20 cellular contexts compared by ENCODE assay signal in the genomic region with DNA sequence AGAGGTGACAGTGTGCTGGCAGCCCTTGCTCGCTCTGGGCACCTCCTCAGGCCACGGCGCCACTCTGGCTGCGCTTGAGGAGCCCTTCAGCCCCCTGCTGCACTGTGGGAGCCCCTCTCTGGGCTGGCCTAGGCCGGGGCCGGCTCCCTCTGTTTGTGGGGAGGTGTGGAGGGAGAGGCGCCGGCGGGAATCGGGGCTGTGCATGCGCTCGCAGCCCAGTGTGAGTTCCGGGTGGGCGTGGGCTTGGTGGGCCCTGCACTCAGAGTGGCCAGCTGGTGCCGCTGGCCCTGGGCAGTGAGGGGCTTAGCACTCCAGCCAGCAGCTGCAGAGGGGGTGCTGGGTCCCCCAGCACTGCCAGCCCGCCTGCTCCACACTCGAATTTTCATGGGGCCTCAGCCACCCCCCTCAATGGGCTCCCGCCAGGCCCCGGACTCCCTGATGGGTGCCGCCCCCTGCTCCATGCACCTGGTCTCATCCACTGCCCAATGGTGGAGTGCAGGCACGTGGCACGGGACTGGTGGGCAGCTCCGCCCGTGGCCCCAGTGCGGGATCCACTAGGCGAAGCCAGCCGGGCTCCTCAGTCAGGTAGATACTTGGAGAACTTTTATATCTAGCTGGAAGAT.
A peak's percentile ranks its signal among the peaks of the same experiment; 100 is the strongest.
DNase-seq lines count a peak whose midpoint lies in the region; ATAC-seq and TF ChIP-seq lines count a peak whose summit lies in the region.
"Had no signal": no experiment of that assay in that cellular context is flagged by ENCODE, and none has a peak within 500 bp of the region (broad histone marks: within the 10 kb centered on the region; RNA-seq: fewer than 3 reads in every experiment).

No MANE protein-coding gene starts in this region.

- H3K23ac ChIP-seq in neuronal stem cell (ENCODE audit: low read depth, low read length, poor library complexity): no peak overlapping the region

- H2BK12ac ChIP-seq in neuronal stem cell (ENCODE audit: low read length): peak overlapping the region; percentile 52

- no peak overlapping the region for H2BK120ac ChIP-seq in neuronal stem cell (ENCODE audit: low read depth, low read length)

- H3K4me1 Mint-ChIP-seq in chondrocyte (ENCODE audit: low read depth): no peaks in the 10 kb centered on the region
- no peaks in the 10 kb centered on the region for H3K4me1 Mint-ChIP-seq in stimulated activated effector memory CD8-positive, alpha-beta T cell treated with anti-CD3 and anti-CD28 coated beads, Interleukin-12 subunit alpha, Interleukin-12 subunit beta, amount 100 ng/mL, for 72 hours
- H3K4me1 Mint-ChIP-seq: B cell; CD4-positive, CD25-positive, alpha-beta regulatory T cell; H9 had no signal

- H2AK5ac ChIP-seq in neuronal stem cell (ENCODE audit: low read depth, low read length): peak overlapping the region; percentile 47

- DNase-seq in left ventricle myocardium superior (peak; percentile 26), Right ventricle myocardium inferior (ENCODE audit: missing footprints) (no peak), chondrocyte (ENCODE audit: low spot score) (peak; percentile 86), neuronal stem cell (ENCODE audit: low spot score) (no peak), esophagus muscularis mucosa (ENCODE audit: extremely low spot score) (no peak)
- DNase-seq in stimulated activated effector memory CD8-positive, alpha-beta T cell treated with anti-CD3 and anti-CD28 coated beads, Interleukin-12 subunit alpha, Interleukin-12 subunit beta, amount 100 ng/mL, for 72 hours (ENCODE audit: low spot score in 2 of 2): no peak
- DNase-seq: Caco-2; CD4-positive, CD25-positive, alpha-beta regulatory T cell; DMS153; DND-41; GM23248; H9 had no signal

- no peak overlapping the region for H3K27ac ChIP-seq in neuronal stem cell (replicated peaks; ENCODE audit: low read length)
- no peak overlapping the region for H3K27ac ChIP-seq in esophagus muscularis mucosa (replicated peaks in 1 of 4)
- H3K27ac ChIP-seq: 22Rv1, BLaER1, C4-2B, GM23248 had no signal

- H3K27ac Mint-ChIP-seq in chondrocyte (ENCODE audit: unreplicated experiment): no peak overlapping the region
- no peak overlapping the region for H3K27ac Mint-ChIP-seq in stimulated activated effector memory CD8-positive, alpha-beta T cell treated with anti-CD3 and anti-CD28 coated beads, Interleukin-12 subunit alpha, Interleukin-12 subunit beta, amount 100 ng/mL, for 72 hours
- H3K27ac Mint-ChIP-seq: B cell; CD4-positive, CD25-positive, alpha-beta regulatory T cell; CD8-positive, alpha-beta T cell; H9 had no signal

- ATAC-seq in left ventricle myocardium superior (no peak), Right ventricle myocardium inferior (no peak), HG02870 (IDR thresholded peaks at IDR 0.05; ENCODE audit: unreplicated experiment) (no peak)
- ATAC-seq in stimulated activated effector memory CD8-positive, alpha-beta T cell treated with anti-CD3 and anti-CD28 coated beads, Interleukin-12 subunit alpha, Interleukin-12 subunit beta, amount 100 ng/mL, for 72 hours: peak; percentile 13
- ATAC-seq: CD8-positive, alpha-beta T cell; GM12878; HCT116 had no signal

- no peak overlapping the region for H3K14ac ChIP-seq in neuronal stem cell (ENCODE audit: low read length)

- no peak for TF ChIP-seq EP300 in esophagus muscularis mucosa (IDR thresholded peaks at IDR 0.05)

- no peak overlapping the region for H2AFZ ChIP-seq in neuronal stem cell (ENCODE audit: low read length)
- H2AFZ ChIP-seq: GM23248 had no signal

- no peak overlapping the region for H3K4me3 Mint-ChIP-seq in chondrocyte (ENCODE audit: unreplicated experiment)
- H3K4me3 Mint-ChIP-seq in stimulated activated effector memory CD8-positive, alpha-beta T cell treated with anti-CD3 and anti-CD28 coated beads, Interleukin-12 subunit alpha, Interleukin-12 subunit beta, amount 100 ng/mL, for 72 hours: no peak overlapping the region
- H3K4me3 Mint-ChIP-seq: B cell; CD4-positive, CD25-positive, alpha-beta regulatory T cell; CD8-positive, alpha-beta T cell; H9 had no signal

- H3K4me3 ChIP-seq in neuronal stem cell (ENCODE audit: low read length in 2 of 2) (no peak overlapping the region), esophagus muscularis mucosa (no peak overlapping the region)
- H3K4me3 ChIP-seq: BLaER1, GM12878, GM23248 had no signal

- H3K4me1 ChIP-seq in neuronal stem cell (ENCODE audit: control insufficient read depth in 2 of 2, insufficient read depth in 1 of 2, low read depth in 1 of 2, low read length in 2 of 2) (peaks cover 0 to 7% of the 10 kb centered on the region in 2 donors), esophagus muscularis mucosa (no peaks in the 10 kb centered on the region)
- H3K4me1 ChIP-seq: BLaER1, Caco-2 had no signal

- H3K9me3 ChIP-seq in neuronal stem cell (replicated peaks in 1 of 2; ENCODE audit: control insufficient read depth in 2 of 2, insufficient read depth in 1 of 2, low read depth in 1 of 2, low read length in 2 of 2) (peaks cover 2 to 10% of the 10 kb centered on the region in 2 donors), esophagus muscularis mucosa (no peaks in the 10 kb centered on the region)

- no peaks in the 10 kb centered on the region for H3K36me3 Mint-ChIP-seq in chondrocyte (ENCODE audit: low read depth)
- H3K36me3 Mint-ChIP-seq in stimulated activated effector memory CD8-positive, alpha-beta T cell treated with anti-CD3 and anti-CD28 coated beads, Interleukin-12 subunit alpha, Interleukin-12 subunit beta, amount 100 ng/mL, for 72 hours: no peaks in the 10 kb centered on the region
- H3K36me3 Mint-ChIP-seq: CD4-positive, CD25-positive, alpha-beta regulatory T cell; CD8-positive, alpha-beta T cell had no signal

- no peaks in the 10 kb centered on the region for H3K36me3 ChIP-seq in neuronal stem cell (replicated peaks in 1 of 2; ENCODE audit: control insufficient read depth in 2 of 2, insufficient read depth in 2 of 2, low read length in 2 of 2)
- no peaks in the 10 kb centered on the region for H3K36me3 ChIP-seq in esophagus muscularis mucosa
- H3K36me3 ChIP-seq: BLaER1 had no signal

- H2BK5ac ChIP-seq in neuronal stem cell (ENCODE audit: low read length): peak overlapping the region; percentile 68

- no peak for TF ChIP-seq POLR2A in esophagus muscularis mucosa (IDR thresholded peaks at IDR 0.05; ENCODE audit: low read depth)

- H4K91ac ChIP-seq in neuronal stem cell (ENCODE audit: low read depth, low read length, poor library complexity): no peak overlapping the region

- intact Hi-C loops in left ventricle myocardium superior (cut with micrococcal nuclease) (no loop called here), Right ventricle myocardium inferior (cut with DNase I) (no loop called here), esophagus muscularis mucosa (cut with DNase I) (no loop called here)

- H3K9me3 Mint-ChIP-seq in chondrocyte (ENCODE audit: low read depth): peaks cover 3% of the 10 kb centered on the region
- H3K9me3 Mint-ChIP-seq in stimulated activated effector memory CD8-positive, alpha-beta T cell treated with anti-CD3 and anti-CD28 coated beads, Interleukin-12 subunit alpha, Interleukin-12 subunit beta, amount 100 ng/mL, for 72 hours: no peaks in the 10 kb centered on the region

- H4K8ac ChIP-seq in neuronal stem cell (ENCODE audit: low read depth, low read length): no peak overlapping the region

- no peak overlapping the region for H3K9ac ChIP-seq in neuronal stem cell (ENCODE audit: low read depth, low read length, poor library complexity)
- H3K9ac ChIP-seq: BLaER1, GM23248 had no signal

- H3K18ac ChIP-seq in neuronal stem cell (ENCODE audit: low read length): no peak overlapping the region

- H3K79me1 ChIP-seq in neuronal stem cell (ENCODE audit: low read depth, low read length): no peaks in the 10 kb centered on the region

- H3K27me3 ChIP-seq in neuronal stem cell (ENCODE audit: control insufficient read depth in 3 of 3, insufficient read depth in 3 of 3, low read depth in 1 of 3, low read length in 3 of 3) (no peaks in the 10 kb centered on the region), esophagus muscularis mucosa (no peaks in the 10 kb centered on the region)
- H3K27me3 ChIP-seq: BLaER1 had no signal

- no peaks in the 10 kb centered on the region for H3K27me3 Mint-ChIP-seq in chondrocyte (ENCODE audit: low read depth)

- H3K4ac ChIP-seq in neuronal stem cell (ENCODE audit: low read length): no peak overlapping the region

- no peak overlapping the region for H2BK15ac ChIP-seq in neuronal stem cell (ENCODE audit: low read length)

- WGBS in neuronal stem cell (ENCODE audit: extremely low coverage in 2 of 2, insufficient read length in 2 of 2, insufficient replicate concordance in 1 of 2), 2 donors: no CpG with 5 or more reads among the region's 27 CpGs
- WGBS in esophagus muscularis mucosa: 87% methylated on average over 11 of the region's 27 CpGs

- H3K4me2 ChIP-seq in neuronal stem cell (ENCODE audit: insufficient read depth, low read length, poor library complexity, severe bottlenecking): no peak overlapping the region
- H3K4me2 ChIP-seq: BLaER1 had no signal

- TF ChIP-seq CTCF in chondrocyte (IDR thresholded peaks at IDR 0.05) (no peak), esophagus muscularis mucosa (IDR thresholded peaks at IDR 0.05) (no peak)

Comparison
In these comparisons a context has a peak if more than half of its experiments do, and no peak if none do; other contexts are left out.
1. DNase-seq: peak in left ventricle myocardium superior (single experiment) and chondrocyte (single experiment); none in Right ventricle myocardium inferior (single experiment), neuronal stem cell (single experiment), stimulated activated effector memory CD8-positive, alpha-beta T cell treated with anti-CD3 and anti-CD28 coated beads, Interleukin-12 subunit alpha, Interleukin-12 subunit beta, amount 100 ng/mL, for 72 hours (0 of 2) and esophagus muscularis mucosa (single experiment).